In the genomic region with DNA sequence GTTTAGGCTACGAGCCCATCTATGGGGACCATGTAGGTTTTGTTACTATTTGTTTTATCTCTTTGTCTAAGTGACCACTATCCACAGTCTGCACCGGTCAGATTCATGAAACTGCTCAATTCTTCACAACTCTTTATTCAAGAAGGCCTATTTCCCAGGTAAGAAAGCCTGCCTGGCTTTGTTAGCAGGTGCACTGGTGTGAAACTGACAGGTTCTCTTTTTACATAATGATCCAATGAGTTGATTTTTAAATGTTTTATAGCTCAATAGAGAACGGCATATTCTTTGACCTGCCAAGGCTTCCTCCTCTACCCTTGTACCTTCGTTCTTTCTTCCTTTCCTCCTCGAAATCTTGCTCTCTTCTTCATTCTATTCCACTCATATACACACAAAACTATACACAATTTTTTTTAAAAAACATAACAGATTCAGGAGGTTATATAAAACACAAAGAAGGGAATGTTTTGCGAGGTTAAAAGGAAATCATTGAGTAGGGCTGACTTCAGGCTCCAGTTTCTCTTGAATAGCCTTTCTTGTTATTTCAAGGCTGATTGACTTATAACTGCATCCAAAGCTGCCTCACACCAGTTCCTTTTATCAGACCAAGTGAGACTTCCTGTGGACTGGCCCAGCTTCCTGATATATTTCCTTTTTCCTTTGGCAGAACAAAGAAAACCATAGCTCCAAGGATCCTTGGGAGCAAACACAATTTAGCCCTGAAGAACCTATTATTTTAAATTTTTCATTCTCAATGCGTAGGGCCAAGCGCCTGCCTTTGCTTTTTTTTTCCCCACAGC, we compare ENCODE assay signal across 1 cellular context.
TF ChIP-seq lines count a peak whose summit lies in the region.

No MANE protein-coding gene starts in this region.

TF ChIP-seq in endothelial cell of umbilical vein, 7 proteins besides CTCF, POLR2A, EP300 and RAD21:
- TF ChIP-seq JUN (IDR thresholded peaks at IDR 0.05; ENCODE audit: borderline replicate concordance, insufficient read depth, insufficient read length, low read depth) (peak; percentile 48), GATA2 (IDR thresholded peaks at IDR 0.05; ENCODE audit: insufficient read depth, insufficient read length, low read depth, low read length) (peak; percentile 93), EZH2 (IDR thresholded peaks at IDR 0.05; ENCODE audit: borderline replicate concordance, low read depth, low read length, severe bottlenecking) (no peak), FOS (IDR thresholded peaks at IDR 0.05; ENCODE audit: borderline replicate concordance, insufficient read depth, low read length) (peak; percentile 29), MYC (IDR thresholded peaks at IDR 0.05; ENCODE audit: low read depth, low read length) (no peak), POLR2AphosphoS5 (IDR thresholded peaks at IDR 0.05; ENCODE audit: insufficient read depth, low read depth, low read length) (peak; percentile 86)
- TF ChIP-seq, protein P1, sequence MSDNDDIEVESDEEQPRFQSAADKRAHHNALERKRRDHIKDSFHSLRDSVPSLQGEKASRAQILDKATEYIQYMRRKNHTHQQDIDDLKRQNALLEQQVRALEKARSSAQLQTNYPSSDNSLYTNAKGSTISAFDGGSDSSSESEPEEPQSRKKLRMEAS (IDR thresholded peaks at IDR 0.05; ENCODE audit: insufficient read depth, insufficient read length): no peak
